In genomic region chr10:1011696-1012095, GRCh38 we compare ENCODE assay signal across 22 cellular contexts. TPM values are rescaled to one million over a fixed set of nuclear protein-coding genes. Genes with fewer than 3 reads are reported as not detected.
"Had no signal": no experiment of that assay in that cellular context is flagged by ENCODE, and none has a peak within 500 bp of the region (broad histone marks: within the 10 kb centered on the region; RNA-seq: fewer than 3 reads in every experiment).

No MANE protein-coding gene starts in this region.

- H3K27ac ChIP-seq: coronary artery, parathyroid adenoma, thyroid gland had no signal

- H3K4me1 ChIP-seq: parathyroid adenoma, thyroid gland had no signal

- H3K9ac ChIP-seq: parathyroid adenoma, SK-N-SH had no signal

- H3K4me3 Mint-ChIP-seq: activated CD4-positive, alpha-beta T cell treated with anti-CD3 and anti-CD28 coated beads, Interleukin-2, amount 10 ng/mL, durations not matched to agents 7 days and 5 days; activated CD8-positive, alpha-beta T cell treated with anti-CD3 and anti-CD28 coated beads, Interleukin-2, amount 10 ng/mL, durations not matched to agents 7 days and 5 days; activated T-cell treated with anti-CD3 and anti-CD28 coated beads, Interleukin-2, amount 50 U/mL, for 4 hours; brain; nephron had no signal

- H3K27ac Mint-ChIP-seq: activated CD4-positive, alpha-beta T cell treated with anti-CD3 and anti-CD28 coated beads, Interleukin-2, amount 10 ng/mL, durations not matched to agents 7 days and 5 days; activated CD8-positive, alpha-beta T cell treated with anti-CD3 and anti-CD28 coated beads, Interleukin-2, amount 10 ng/mL, durations not matched to agents 7 days and 5 days; brain; nephron had no signal

- H2AFZ ChIP-seq: parathyroid adenoma had no signal

- H3K4me3 ChIP-seq: coronary artery, thyroid gland had no signal

- DNase-seq: activated CD4-positive, alpha-beta T cell treated with anti-CD3 and anti-CD28 coated beads, Interleukin-2, amount 10 ng/mL, durations not matched to agents 7 days and 5 days; activated CD4-positive, CD25-positive, alpha-beta regulatory T cell; activated CD8-positive, alpha-beta memory T cell treated with anti-CD3 and anti-CD28 coated beads, Interleukin-2, amount 50 U/mL, for 4 hours; activated CD8-positive, alpha-beta T cell treated with anti-CD3 and anti-CD28 coated beads, Interleukin-2, amount 10 ng/mL, durations not matched to agents 7 days and 5 days; activated T-cell treated with anti-CD3 and anti-CD28 coated beads, Interleukin-2, amount 50 U/mL, for 4 hours; anterior cingulate cortex; central memory CD4-positive, alpha-beta T cell; head of caudate nucleus; SK-N-SH; stimulated activated naive CD4-positive, alpha-beta T cell treated with Interleukin-2 at 50 U/mL for 16 hours; thyroid gland had no signal

- H3K27me3 Mint-ChIP-seq: activated CD4-positive, alpha-beta T cell treated with anti-CD3 and anti-CD28 coated beads, Interleukin-2, amount 10 ng/mL, durations not matched to agents 7 days and 5 days; brain had no signal

- H3K4me2 ChIP-seq: SK-N-SH had no signal

- ATAC-seq: activated CD8-positive, alpha-beta T cell treated with anti-CD3 and anti-CD28 coated beads, Interleukin-2, amount 10 ng/mL, durations not matched to agents 7 days and 5 days; activated T-cell treated with anti-CD3 and anti-CD28 coated beads, Interleukin-2, amount 50 U/mL, for 4 hours had no signal

- H3K27me3 ChIP-seq: thyroid gland had no signal

- H3K9me3 Mint-ChIP-seq: activated CD4-positive, alpha-beta T cell treated with anti-CD3 and anti-CD28 coated beads, Interleukin-2, amount 10 ng/mL, durations not matched to agents 7 days and 5 days; activated T-cell treated with anti-CD3 and anti-CD28 coated beads, Interleukin-2, amount 50 U/mL, for 4 hours; brain; nephron had no signal

- H3K9me3 ChIP-seq: SK-N-SH, thyroid gland had no signal

- H3K4me1 Mint-ChIP-seq: activated CD4-positive, alpha-beta T cell treated with anti-CD3 and anti-CD28 coated beads, Interleukin-2, amount 10 ng/mL, durations not matched to agents 7 days and 5 days; brain; nephron had no signal

RNA-seq across cellular contexts. Expression of gene IDI2, which starts 14.0 kb away (rescaled TPM):
- total RNA-seq: activated CD4-positive, alpha-beta T cell treated with anti-CD3 and anti-CD28 coated beads, Interleukin-2, amount 10 ng/mL, durations not matched to agents 7 days and 5 days; activated CD8-positive, alpha-beta T cell treated with anti-CD3 and anti-CD28 coated beads, Interleukin-2, amount 10 ng/mL, durations not matched to agents 7 days and 5 days; activated T-cell treated with anti-CD3 and anti-CD28 coated beads, Interleukin-2, amount 50 U/mL, for 4 hours; frontal cortex; liver; mesenteric fat pad; renal cortical epithelial cell; subcutaneous adipose tissue; thyroid gland; urinary bladder had no signal
- polyA plus RNA-seq: esophagus, liver, SK-N-SH, urinary bladder had no signal
